In the genomic region with DNA sequence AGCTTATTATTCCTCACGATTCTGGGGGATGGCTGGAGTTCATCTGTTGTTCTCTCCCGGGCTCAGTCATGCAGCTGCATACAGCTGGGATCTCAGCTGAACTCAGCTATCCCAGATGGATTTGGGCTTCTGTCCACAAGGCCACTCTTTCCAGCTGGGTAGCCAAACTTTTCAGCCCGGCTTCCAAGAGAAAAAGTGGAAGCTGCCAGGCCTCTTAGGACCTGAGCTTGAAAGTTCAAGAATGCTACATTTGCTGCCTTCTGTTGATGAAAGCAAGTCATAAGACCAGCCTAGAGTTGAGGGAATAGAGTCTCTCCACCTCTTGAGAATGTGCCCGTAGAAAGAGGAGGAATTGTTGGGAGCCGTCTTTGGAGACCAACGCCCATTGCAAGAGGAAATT, we compare ENCODE assay signal across 12 cellular contexts.
DNase-seq lines count a peak whose midpoint lies in the region; ATAC-seq and TF ChIP-seq lines count a peak whose summit lies in the region.
"Had no signal": no experiment of that assay in that cellular context is flagged by ENCODE, and none has a peak within 500 bp of the region (broad histone marks: within the 10 kb centered on the region; RNA-seq: fewer than 3 reads in every experiment).

No MANE protein-coding gene starts in this region.

- H3K36me3 ChIP-seq in colonic mucosa (no peaks in the 10 kb centered on the region), right atrium auricular region (peaks cover 8% of the 10 kb centered on the region), psoas muscle (ENCODE audit: insufficient read depth in 1 of 2, low read depth in 1 of 2) (peaks cover 0 to 27% of the 10 kb centered on the region in 2 donors), aorta (ENCODE audit: control insufficient read depth in 1 of 2, insufficient read depth in 2 of 2, low read length in 1 of 2) (no peaks in the 10 kb centered on the region)

- TF ChIP-seq CTCF in colonic mucosa (IDR thresholded peaks at IDR 0.05): no peak
- TF ChIP-seq CTCF in right atrium auricular region (IDR thresholded peaks at IDR 0.05): no peak
- no peak for TF ChIP-seq CTCF in psoas muscle (IDR thresholded peaks at IDR 0.05)

- no peak overlapping the region for H3K4me3 ChIP-seq in colonic mucosa
- H3K4me3 ChIP-seq in right atrium auricular region: no peak overlapping the region
- H3K4me3 ChIP-seq in psoas muscle: peak overlapping the region; percentile 13
- no peak overlapping the region for H3K4me3 ChIP-seq in aorta (ENCODE audit: low read length in 2 of 2)

- H3K4me1 ChIP-seq in colonic mucosa (peaks cover 13% of the 10 kb centered on the region), right atrium auricular region (peaks cover 0 to 74% of the 10 kb centered on the region in 2 donors), psoas muscle (peaks cover 70% of the 10 kb centered on the region), aorta (ENCODE audit: control insufficient read depth in 1 of 2, insufficient read depth in 2 of 2, low read length in 2 of 2) (peaks cover 0 to 10% of the 10 kb centered on the region in 2 donors)

- no peak overlapping the region for H3K4me3 Mint-ChIP-seq in activated CD4-positive, alpha-beta memory T cell treated with anti-CD3 and anti-CD28 coated beads for 36 hours
- H3K4me3 Mint-ChIP-seq: CD4-positive, alpha-beta T cell had no signal

- intact Hi-C loops in colonic mucosa (cut with DNase I): no loop called here
- intact Hi-C loops in psoas muscle (cut with DNase I): loop anchor here (5.0 to 10.0 kb wide), 2 partner anchors 90 to 183 kb away; no protein-coding TSS in a partner anchor
- intact Hi-C loops in aorta (cut with DNase I): loop anchor here in 1 of 2 donors (10.0 kb wide), 1 partner anchor 97 kb away; a partner anchor contains a TSS
- intact Hi-C loops in activated CD4-positive, alpha-beta memory T cell treated with anti-CD3 and anti-CD28 coated beads for 36 hours (cut with micrococcal nuclease): no loop called here

- no peaks in the 10 kb centered on the region for H3K27me3 ChIP-seq in colonic mucosa
- H3K27me3 ChIP-seq in right atrium auricular region: no peaks in the 10 kb centered on the region
- H3K27me3 ChIP-seq in psoas muscle (ENCODE audit: insufficient read depth in 3 of 3, low read length in 2 of 3): no peaks in the 10 kb centered on the region
- H3K27me3 ChIP-seq in aorta (ENCODE audit: control insufficient read depth in 1 of 2, insufficient read depth in 2 of 2, low read length in 1 of 2): no peaks in the 10 kb centered on the region

- H3K27me3 Mint-ChIP-seq in activated CD4-positive, alpha-beta memory T cell treated with anti-CD3 and anti-CD28 coated beads for 36 hours: no peaks in the 10 kb centered on the region
- H3K27me3 Mint-ChIP-seq: CD4-positive, alpha-beta T cell had no signal

- H3K27ac Mint-ChIP-seq in activated CD4-positive, alpha-beta memory T cell treated with anti-CD3 and anti-CD28 coated beads for 36 hours: no peak overlapping the region
- H3K27ac Mint-ChIP-seq: CD4-positive, alpha-beta T cell had no signal

- H3K9me3 ChIP-seq in colonic mucosa (no peaks in the 10 kb centered on the region), right atrium auricular region (no peaks in the 10 kb centered on the region), psoas muscle (no peaks in the 10 kb centered on the region), aorta (ENCODE audit: control insufficient read depth, low read length) (no peaks in the 10 kb centered on the region)

- no peaks in the 10 kb centered on the region for H3K9me3 Mint-ChIP-seq in activated CD4-positive, alpha-beta memory T cell treated with anti-CD3 and anti-CD28 coated beads for 36 hours
- H3K9me3 Mint-ChIP-seq: CD4-positive, alpha-beta T cell had no signal

- no peaks in the 10 kb centered on the region for H3K4me1 Mint-ChIP-seq in activated CD4-positive, alpha-beta memory T cell treated with anti-CD3 and anti-CD28 coated beads for 36 hours (ENCODE audit: low read depth)

- H3K9ac ChIP-seq in colonic mucosa (ENCODE audit: low read depth in 2 of 2, low read length in 2 of 2): no peak overlapping the region
- H3K9ac ChIP-seq: parathyroid adenoma had no signal

- CTCF ChIA-PET in activated CD4-positive, alpha-beta memory T cell treated with anti-CD3 and anti-CD28 coated beads for 36 hours (lab: Charles Lee): no interaction called here

- no peaks in the 10 kb centered on the region for H3K36me3 Mint-ChIP-seq in activated CD4-positive, alpha-beta memory T cell treated with anti-CD3 and anti-CD28 coated beads for 36 hours

- ATAC-seq in psoas muscle (peak; percentile 14 to 40 (median 34)), aorta (ENCODE audit: low FRiP score) (peak; percentile 83)

- peak; percentile 64 for DNase-seq in colonic mucosa
- peak; percentile 88 for DNase-seq in right atrium auricular region (ENCODE audit: low spot score)
- peak; percentile 63 to 74 for DNase-seq in psoas muscle
- DNase-seq in aorta: peak in 1 of 2 donors; percentile 58
- no peak for DNase-seq in activated naive CD4-positive, alpha-beta T cell treated with Interleukin-2 at 50 U/mL for 16 hours
- DNase-seq in activated CD4-positive, alpha-beta memory T cell treated with anti-CD3 and anti-CD28 coated beads for 36 hours: no peak
- no peak for DNase-seq in SKM-1 (lab: John Stamatoyannopoulos, UW; ENCODE audit: unreplicated experiment)
- DNase-seq: activated CD4-positive, alpha-beta T cell treated with anti-CD3 and anti-CD28 coated beads, Interleukin-2, amount 50 U/mL, for 4 hours; CD4-positive, alpha-beta T cell; NCI-H1694 treated with DMSO at 0.1 percent for 48 hours; T-helper 9 cell had no signal

- 9 to 24% (median 12%) methylated on average over 6 of the region's 6 CpGs for WGBS in psoas muscle, 3 donors
- WGBS in aorta, 2 donors: 13 to 21% methylated on average over 6 of the region's 6 CpGs

- H3K27ac ChIP-seq in colonic mucosa (peak overlapping the region; percentile 10), right atrium auricular region (peak overlapping the region; percentile 77 to 83), psoas muscle (peak overlapping the region; percentile 87), aorta (ENCODE audit: low read depth in 1 of 2, low read length in 2 of 2) (peak overlapping the region in 1 of 2 donors; percentile 25)

- POLR2A ChIA-PET in activated CD4-positive, alpha-beta memory T cell treated with anti-CD3 and anti-CD28 coated beads for 36 hours (lab: Charles Lee): no interaction called here

Comparison
In these comparisons a context has a peak if more than half of its experiments do, and no peak if none do; other contexts are left out.
1. DNase-seq: peak in colonic mucosa (single experiment), right atrium auricular region (single experiment) and psoas muscle (2 of 2); none in activated naive CD4-positive, alpha-beta T cell treated with Interleukin-2 at 50 U/mL for 16 hours (single experiment), activated CD4-positive, alpha-beta memory T cell treated with anti-CD3 and anti-CD28 coated beads for 36 hours (single experiment) and SKM-1 (single experiment).
2. intact Hi-C loops: an anchor here in psoas muscle (5.0 to 10.0 kb wide); none called in colonic mucosa and activated CD4-positive, alpha-beta memory T cell treated with anti-CD3 and anti-CD28 coated beads for 36 hours.